ENCODE assay signal across 15 cellular contexts in the genomic region with DNA sequence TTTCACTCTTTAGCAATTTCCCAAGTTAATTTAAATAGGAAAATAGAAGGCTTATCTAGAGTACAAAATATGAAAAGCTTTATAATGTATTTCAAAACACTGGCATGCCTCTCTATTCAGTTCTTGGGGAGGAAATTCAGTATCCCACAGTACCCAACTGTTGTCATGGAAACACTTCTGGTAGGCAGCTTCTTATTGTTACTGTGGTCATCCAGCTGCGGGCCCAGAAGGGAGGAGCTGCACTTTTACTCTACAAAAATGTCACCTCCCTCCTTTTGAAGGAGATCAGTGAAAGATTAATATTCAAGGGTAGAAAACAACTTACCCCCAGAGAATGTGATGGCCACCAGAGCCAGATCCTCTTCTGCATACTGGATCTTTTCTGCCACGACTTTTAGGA.
DNase-seq lines count a peak whose midpoint lies in the region; ATAC-seq and TF ChIP-seq lines count a peak whose summit lies in the region.
"Had no signal": no experiment of that assay in that cellular context is flagged by ENCODE, and none has a peak within 500 bp of the region (broad histone marks: within the 10 kb centered on the region; RNA-seq: fewer than 3 reads in every experiment).

No MANE protein-coding gene starts in this region.

- no peaks in the 10 kb centered on the region for H3K36me3 Mint-ChIP-seq in activated naive CD8-positive, alpha-beta T cell treated with anti-CD3 and anti-CD28 coated beads, Interleukin-2, amount 10 ng/mL, durations not matched to agents 7 days and 5 days
- H3K36me3 Mint-ChIP-seq in activated naive CD8-positive, alpha-beta T cell treated with anti-CD3 and anti-CD28 coated beads, Interleukin-2, amount 50 U/mL, for 24 hours (ENCODE audit: low read depth), result no peaks in the 10 kb centered on the region
- H3K36me3 Mint-ChIP-seq in CD8-positive, alpha-beta memory T cell, result no peaks in the 10 kb centered on the region
- no peaks in the 10 kb centered on the region for H3K36me3 Mint-ChIP-seq in Calu3 (ENCODE audit: insufficient read depth, unreplicated experiment)

- peaks cover 6% of the 10 kb centered on the region for H3K4me1 Mint-ChIP-seq in activated naive CD8-positive, alpha-beta T cell treated with anti-CD3 and anti-CD28 coated beads, Interleukin-2, amount 10 ng/mL, durations not matched to agents 7 days and 5 days
- H3K4me1 Mint-ChIP-seq in activated naive CD8-positive, alpha-beta T cell treated with anti-CD3 and anti-CD28 coated beads, Interleukin-2, amount 50 U/mL, for 24 hours, result peaks cover 2% of the 10 kb centered on the region
- peaks cover 0 to 3% (median 0%) of the 10 kb centered on the region in 3 donors for H3K4me1 Mint-ChIP-seq in CD8-positive, alpha-beta memory T cell
- no peaks in the 10 kb centered on the region for H3K4me1 Mint-ChIP-seq in Calu3 (ENCODE audit: low read depth, unreplicated experiment)

- CTCF ChIA-PET in CD8-positive, alpha-beta memory T cell (lab: Charles Lee), result no interaction called here
- CTCF ChIA-PET in Calu3 (lab: Charles Lee), result no interaction called here

- no peaks in the 10 kb centered on the region for H3K9me3 Mint-ChIP-seq in activated naive CD8-positive, alpha-beta T cell treated with anti-CD3 and anti-CD28 coated beads, Interleukin-2, amount 10 ng/mL, durations not matched to agents 7 days and 5 days
- no peaks in the 10 kb centered on the region for H3K9me3 Mint-ChIP-seq in activated naive CD8-positive, alpha-beta T cell treated with anti-CD3 and anti-CD28 coated beads, Interleukin-2, amount 50 U/mL, for 24 hours
- H3K9me3 Mint-ChIP-seq in CD8-positive, alpha-beta memory T cell, result no peaks in the 10 kb centered on the region
- H3K9me3 Mint-ChIP-seq in Calu3 (ENCODE audit: low read depth, unreplicated experiment), result no peaks in the 10 kb centered on the region
- H3K9me3 Mint-ChIP-seq: T-helper 1 cell treated with Interleukin-12 subunit alpha and Interleukin-12 subunit beta and Interleukin-4 antibody, amounts not matched to agents 30 μg/mL and 1 μg/mL, for 36 hours had no signal

- H3K27me3 Mint-ChIP-seq in activated naive CD8-positive, alpha-beta T cell treated with anti-CD3 and anti-CD28 coated beads, Interleukin-2, amount 10 ng/mL, durations not matched to agents 7 days and 5 days, result peaks cover 14% of the 10 kb centered on the region
- H3K27me3 Mint-ChIP-seq in activated naive CD8-positive, alpha-beta T cell treated with anti-CD3 and anti-CD28 coated beads, Interleukin-2, amount 50 U/mL, for 24 hours, result no peaks in the 10 kb centered on the region
- peaks cover 2 to 15% of the 10 kb centered on the region in 2 donors for H3K27me3 Mint-ChIP-seq in CD8-positive, alpha-beta memory T cell
- H3K27me3 Mint-ChIP-seq in Calu3 (ENCODE audit: unreplicated experiment), result no peaks in the 10 kb centered on the region

- H3K27ac ChIP-seq in angular gyrus (ENCODE audit: low read depth, low read length) (peak overlapping the region; percentile 71), temporal lobe (ENCODE audit: low read depth, low read length) (peak overlapping the region; percentile 78), lower lobe of right lung (no peak overlapping the region)
- no peak overlapping the region for H3K27ac ChIP-seq in CD8-positive, alpha-beta memory T cell (ENCODE audit: low read depth, low read length)
- H3K27ac ChIP-seq: cardiac muscle cell, Peyer's patch had no signal

- no TSS peak for BruUV-seq in Calu3 (replicated peaks; lab: Mats Ljungman, UMichigan)

- intact Hi-C loops in lower lobe of right lung (cut with DNase I), result no loop called here
- intact Hi-C loops in Calu3 (cut with micrococcal nuclease; ENCODE audit: unreplicated experiment), result no loop called here

- H3K27me3 ChIP-seq in CD8-positive, alpha-beta memory T cell (ENCODE audit: insufficient read depth, low read length, poor library complexity, severe bottlenecking), result no peaks in the 10 kb centered on the region
- H3K27me3 ChIP-seq in lower lobe of right lung (ENCODE audit: low read depth), result no peaks in the 10 kb centered on the region
- H3K27me3 ChIP-seq: cardiac muscle cell, Peyer's patch had no signal

- POLR2A ChIA-PET in activated naive CD8-positive, alpha-beta T cell treated with anti-CD3 and anti-CD28 coated beads, Interleukin-2, amount 10 ng/mL, durations not matched to agents 7 days and 5 days (lab: Charles Lee), result no interaction called here
- POLR2A ChIA-PET in CD8-positive, alpha-beta memory T cell (lab: Charles Lee), result no interaction called here

- no peaks in the 10 kb centered on the region for H3K4me1 ChIP-seq in CD8-positive, alpha-beta memory T cell (ENCODE audit: insufficient read depth, low read length)
- H3K4me1 ChIP-seq in lower lobe of right lung, result no peaks in the 10 kb centered on the region
- H3K4me1 ChIP-seq: Peyer's patch had no signal

- H3K4me3 Mint-ChIP-seq in activated naive CD8-positive, alpha-beta T cell treated with anti-CD3 and anti-CD28 coated beads, Interleukin-2, amount 10 ng/mL, durations not matched to agents 7 days and 5 days, result no peak overlapping the region
- no peak overlapping the region for H3K4me3 Mint-ChIP-seq in activated naive CD8-positive, alpha-beta T cell treated with anti-CD3 and anti-CD28 coated beads, Interleukin-2, amount 50 U/mL, for 24 hours
- no peak overlapping the region for H3K4me3 Mint-ChIP-seq in CD8-positive, alpha-beta memory T cell
- no peak overlapping the region for H3K4me3 Mint-ChIP-seq in Calu3 (ENCODE audit: low read depth, unreplicated experiment)
- H3K4me3 Mint-ChIP-seq: T-helper 1 cell treated with Interleukin-12 subunit alpha and Interleukin-12 subunit beta and Interleukin-4 antibody, amounts not matched to agents 30 μg/mL and 1 μg/mL, for 36 hours had no signal

- no peak for TF ChIP-seq CTCF in lower lobe of right lung (IDR thresholded peaks at IDR 0.05)
- TF ChIP-seq CTCF in Calu3 (IDR thresholded peaks at IDR 0.05; ENCODE audit: unreplicated experiment), result no peak

- H3K27ac Mint-ChIP-seq in activated naive CD8-positive, alpha-beta T cell treated with anti-CD3 and anti-CD28 coated beads, Interleukin-2, amount 10 ng/mL, durations not matched to agents 7 days and 5 days, result no peak overlapping the region
- H3K27ac Mint-ChIP-seq in activated naive CD8-positive, alpha-beta T cell treated with anti-CD3 and anti-CD28 coated beads, Interleukin-2, amount 50 U/mL, for 24 hours, result no peak overlapping the region
- H3K27ac Mint-ChIP-seq in CD8-positive, alpha-beta memory T cell, result no peak overlapping the region
- no peak overlapping the region for H3K27ac Mint-ChIP-seq in Calu3 (ENCODE audit: unreplicated experiment)
- H3K27ac Mint-ChIP-seq: T-helper 1 cell treated with Interleukin-12 subunit alpha and Interleukin-12 subunit beta and Interleukin-4 antibody, amounts not matched to agents 30 μg/mL and 1 μg/mL, for 36 hours had no signal

- no peak overlapping the region for H3K4me3 ChIP-seq in CD8-positive, alpha-beta memory T cell (ENCODE audit: low read length)
- H3K4me3 ChIP-seq in lower lobe of right lung, result no peak overlapping the region
- H3K4me3 ChIP-seq: cardiac muscle cell, Peyer's patch had no signal

- H3K9me3 ChIP-seq in CD8-positive, alpha-beta memory T cell (ENCODE audit: low read length), result no peaks in the 10 kb centered on the region
- no peaks in the 10 kb centered on the region for H3K9me3 ChIP-seq in lower lobe of right lung
- H3K9me3 ChIP-seq: Peyer's patch had no signal

- DNase-seq in activated naive CD8-positive, alpha-beta T cell treated with anti-CD3 and anti-CD28 coated beads, Interleukin-2, amount 10 ng/mL, durations not matched to agents 7 days and 5 days, result no peak
- no peak for DNase-seq in activated naive CD8-positive, alpha-beta T cell treated with anti-CD3 and anti-CD28 coated beads, Interleukin-2, amount 50 U/mL, for 24 hours
- DNase-seq in iPS-NIHi11 (ENCODE audit: low spot score) (peak; percentile 17), lower lobe of right lung (no peak), Calu3 (no peak)
- no peak for DNase-seq in CD8-positive, alpha-beta memory T cell
- DNase-seq: activated CD4-positive, alpha-beta T cell treated with anti-CD3 and anti-CD28 coated beads for 4 hours; activated effector memory CD4-positive, alpha-beta T cell treated with Interleukin-2 at 50 U/mL for 16 hours; erythroblast; NCI-H1048; Peyer's patch had no signal

- ATAC-seq in activated naive CD8-positive, alpha-beta T cell treated with anti-CD3 and anti-CD28 coated beads, Interleukin-2, amount 10 ng/mL, durations not matched to agents 7 days and 5 days (ENCODE audit: low read depth), result peak; percentile 36
- no peak for ATAC-seq in activated naive CD8-positive, alpha-beta T cell treated with anti-CD3 and anti-CD28 coated beads, Interleukin-2, amount 50 U/mL, for 24 hours
- no peak for ATAC-seq in lower lobe of right lung

- no peaks in the 10 kb centered on the region for H3K36me3 ChIP-seq in CD8-positive, alpha-beta memory T cell (ENCODE audit: insufficient read depth, low read length)
- H3K36me3 ChIP-seq in lower lobe of right lung, result peaks cover 86% of the 10 kb centered on the region
- H3K36me3 ChIP-seq: cardiac muscle cell had no signal

Comparison
In these comparisons a context has a peak if more than half of its experiments do, and no peak if none do; other contexts are left out.
1. H3K27ac ChIP-seq: peak in angular gyrus (single experiment) and temporal lobe (single experiment); none in CD8-positive, alpha-beta memory T cell (single experiment) and lower lobe of right lung (single experiment).